10 cellular contexts compared by ENCODE assay signal in genomic region chr2:134623796-134624195, GRCh38.
DNase-seq lines count a peak whose midpoint lies in the region; ATAC-seq and TF ChIP-seq lines count a peak whose summit lies in the region.
"Had no signal": no experiment of that assay in that cellular context is flagged by ENCODE, and none has a peak within 500 bp of the region (broad histone marks: within the 10 kb centered on the region; RNA-seq: fewer than 3 reads in every experiment).

No MANE protein-coding gene starts in this region.

- no peak for TF ChIP-seq POLR2A in sigmoid colon (IDR thresholded peaks at IDR 0.05)

- no peaks in the 10 kb centered on the region for H3K36me3 ChIP-seq in sigmoid colon

- H3K27me3 ChIP-seq in sigmoid colon, result no peaks in the 10 kb centered on the region

- TF ChIP-seq EP300 in sigmoid colon (IDR thresholded peaks at IDR 0.05), result no peak

- no peaks in the 10 kb centered on the region for H3K9me3 ChIP-seq in sigmoid colon

- H3K4me1 ChIP-seq in sigmoid colon, result no peaks in the 10 kb centered on the region

- ATAC-seq in HG02610 (IDR thresholded peaks at IDR 0.05; ENCODE audit: unreplicated experiment) (peak; percentile 92), HG03575 (IDR thresholded peaks at IDR 0.05; ENCODE audit: extremely low read depth, insufficient number of reproducible peaks, low FRiP score, unreplicated experiment) (peak; percentile 89)

- WGBS in sigmoid colon, 2 donors, result 68 to 74% methylated on average over 3 of the region's 3 CpGs

- H3K27ac ChIP-seq in sigmoid colon, result no peak overlapping the region

- peak; percentile 15 for DNase-seq in activated T-cell treated with anti-CD3 and anti-CD28 coated beads for 48 hours (ENCODE audit: low read depth)
- DNase-seq in activated T-cell treated with anti-CD3 and anti-CD28 coated beads for 4 hours, result no peak
- DNase-seq in stimulated activated CD8-positive, alpha-beta memory T cell treated with anti-CD3 and anti-CD28 coated beads, Interleukin-7, amount 100 ng/mL, for 48 hours (ENCODE audit: extremely low read depth in 1 of 2, low read depth in 1 of 2), result peak; percentile 9 to 52
- DNase-seq in sigmoid colon, result no peak
- no peak for DNase-seq in RPMI8226
- DNase-seq in DMS53 (lab: John Stamatoyannopoulos, UW), result no peak
- DNase-seq: NCI-H1694 treated with DMSO at 0.1 percent for 48 hours, nephron progenitor cell had no signal

- intact Hi-C loops in sigmoid colon (cut with DNase I), result no loop called here

- no peak overlapping the region for H3K4me3 ChIP-seq in sigmoid colon

- no peak for TF ChIP-seq CTCF in sigmoid colon (IDR thresholded peaks at IDR 0.05)

Comparison
In these comparisons a context has a peak if more than half of its experiments do, and no peak if none do; other contexts are left out.
1. DNase-seq: peak in activated T-cell treated with anti-CD3 and anti-CD28 coated beads for 48 hours (single experiment) and stimulated activated CD8-positive, alpha-beta memory T cell treated with anti-CD3 and anti-CD28 coated beads, Interleukin-7, amount 100 ng/mL, for 48 hours (2 of 2); none in activated T-cell treated with anti-CD3 and anti-CD28 coated beads for 4 hours (single experiment), sigmoid colon (single experiment), RPMI8226 (single experiment) and DMS53 (single experiment).